Comparison of ENCODE assay signal across 1 cellular context in genomic region chr19:1112254-1113208, GRCh38.
TF ChIP-seq lines count a peak whose summit lies in the region.

No MANE protein-coding gene starts in this region.

TF ChIP-seq in GM23338, 12 proteins besides CTCF, POLR2A, EP300 and RAD21 (continued from another document):
- TF ChIP-seq ETS1 (IDR thresholded peaks at IDR 0.05): no peak
